In the genomic region with DNA sequence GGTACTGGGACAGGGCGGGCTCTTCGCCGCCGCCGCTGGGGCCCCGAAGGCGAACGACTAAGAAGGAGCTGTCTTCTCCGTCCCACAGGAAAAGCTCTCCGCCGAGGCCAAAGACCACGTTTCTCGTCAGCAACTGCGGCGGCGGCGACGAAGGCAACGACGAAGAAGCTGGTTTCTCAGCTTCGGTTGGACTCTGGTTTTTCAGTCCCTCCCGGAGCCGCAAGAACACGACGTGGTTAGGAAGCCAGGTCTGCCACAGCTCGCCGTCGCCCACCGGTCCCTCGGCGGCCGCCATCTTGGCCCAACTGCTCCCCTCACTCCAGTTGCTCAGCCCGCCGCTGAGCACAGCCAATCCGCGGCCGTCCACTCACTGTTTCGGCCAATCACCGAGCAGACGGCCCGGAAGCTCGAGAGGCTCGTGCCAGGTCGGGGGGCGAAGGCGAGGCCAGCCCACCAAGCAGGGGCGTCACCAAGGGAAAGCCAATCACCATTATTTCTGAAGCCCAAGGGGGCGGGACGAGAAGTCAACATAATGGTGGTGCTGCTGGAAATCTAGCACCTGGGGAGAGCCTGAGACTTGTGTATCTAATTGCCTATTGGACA, we compare ENCODE assay signal across 8 cellular contexts. TPM values are rescaled to one million over a fixed set of nuclear protein-coding genes. Genes with fewer than 3 reads are reported as not detected.
DNase-seq lines count a peak whose midpoint lies in the region; ATAC-seq and TF ChIP-seq lines count a peak whose summit lies in the region.

A gene (minus strand): TSS at position 307 of the 603 bp plus-strand sequence. CDS start 12 bp downstream, at position 295.

- peak; percentile 84 for TF ChIP-seq POLR2A in GM19193 (IDR thresholded peaks at IDR 0.05; ENCODE audit: extremely low read depth, insufficient read depth, insufficient read length)

- peaks cover 8% of the 10 kb centered on the region for H3K36me3 Mint-ChIP-seq in chondrocyte (ENCODE audit: low read depth)

- H3K27me3 ChIP-seq in kidney epithelial cell (ENCODE audit: control insufficient read depth, insufficient read depth, low read length): no peaks in the 10 kb centered on the region

- peak; percentile 76 to 79 for DNase-seq in AML-193 (lab: John Stamatoyannopoulos, UW)
- DNase-seq in NCI-H510A treated with DMSO at 0.1 percent for 48 hours (lab: John Stamatoyannopoulos, UW): peak; percentile 98
- peak; percentile 91 for DNase-seq in activated CD4-positive, alpha-beta T cell treated with anti-CD3 and anti-CD28 coated beads for 24 hours (ENCODE audit: low read depth in 2 of 2)
- DNase-seq in chondrocyte (ENCODE audit: low spot score): peak; percentile 99
- peak; percentile 92 for DNase-seq in kidney epithelial cell (ENCODE audit: low read depth)
- peak; percentile 94 to 95 for DNase-seq in stimulated activated CD4-positive, alpha-beta T cell treated with anti-CD3 and anti-CD28 coated beads, Interleukin-15, amount 100 ng/mL, for 48 hours (ENCODE audit: low read depth in 2 of 2)

- peaks cover 35% of the 10 kb centered on the region for H3K4me1 Mint-ChIP-seq in chondrocyte (ENCODE audit: low read depth)

- peak within 1 kb of the TSS; percentile 99 for H3K27ac Mint-ChIP-seq in chondrocyte (ENCODE audit: unreplicated experiment)

- ATAC-seq in HG03439 (IDR thresholded peaks at IDR 0.05; ENCODE audit: unreplicated experiment): peak; percentile 82

- no peaks in the 10 kb centered on the region for H3K27me3 Mint-ChIP-seq in chondrocyte (ENCODE audit: low read depth)

- peak within 1 kb of the TSS; percentile 93 for H3K4me3 Mint-ChIP-seq in chondrocyte (ENCODE audit: unreplicated experiment)

- H3K9me3 Mint-ChIP-seq in chondrocyte (ENCODE audit: low read depth): no peaks in the 10 kb centered on the region

- peak within 1 kb of the TSS; percentile 72 for H3K4me3 ChIP-seq in kidney epithelial cell (ENCODE audit: low read depth, low read length)

- no peak for TF ChIP-seq CTCF in chondrocyte (IDR thresholded peaks at IDR 0.05)
- TF ChIP-seq CTCF in kidney epithelial cell (IDR thresholded peaks at IDR 0.05; ENCODE audit: insufficient read depth, low read length, poor library complexity, severe bottlenecking): no peak

- H3K36me3 ChIP-seq in kidney epithelial cell (ENCODE audit: control insufficient read depth, insufficient read depth, low read length): no peaks in the 10 kb centered on the region

RNA-seq across cellular contexts. Expression of the gene that starts here (rescaled TPM):
- total RNA-seq in chondrocyte (29.2 to 51.8 TPM (median 34.1 TPM) in 3 replicates), kidney epithelial cell (68.2 and 95.8 TPM in 2 replicates)

Comparison
In these comparisons a context has a peak if more than half of its experiments do, and no peak if none do; other contexts are left out.
1. Peak in every context shown above with its lines: DNase-seq, ATAC-seq and H3K4me3 ChIP-seq.